In genomic region chr3:9942934-9943690, GRCh38 we compare ENCODE assay signal across 1 cellular context.
TF ChIP-seq lines count a peak whose summit lies in the region.

No MANE protein-coding gene starts in this region.

TF ChIP-seq in H1, 55 proteins besides CTCF, POLR2A, EP300 and RAD21:
- no peak for TF ChIP-seq CHD7 (IDR thresholded peaks at IDR 0.05; ENCODE audit: insufficient replicate concordance, low read length)
- no peak for TF ChIP-seq CTBP2 (IDR thresholded peaks at IDR 0.05; ENCODE audit: borderline replicate concordance, insufficient read depth, insufficient read length, low read length)
- no peak for TF ChIP-seq EZH2 (IDR thresholded peaks at IDR 0.05; ENCODE audit: low read depth, low read length, severe bottlenecking)
- TF ChIP-seq ZNF274 (IDR thresholded peaks at IDR 0.05; ENCODE audit: borderline replicate concordance, extremely low read depth, low read length): no peak
- no peak for TF ChIP-seq TAF7 (optimal IDR thresholded peaks at IDR 0.05; ENCODE audit: borderline replicate concordance, low read depth, low read length)
- no peak for TF ChIP-seq SIN3A (conservative IDR thresholded peaks at IDR 0.05 in 1 of 2, IDR thresholded peaks at IDR 0.05 in 1 of 2; ENCODE audit: low read depth in 1 of 2, low read length in 2 of 2)
- TF ChIP-seq GTF2F1 (IDR thresholded peaks at IDR 0.05; ENCODE audit: borderline replicate concordance, low read depth, low read length): no peak
- no peak for TF ChIP-seq KDM5A (IDR thresholded peaks at IDR 0.05; ENCODE audit: low read length)
- no peak for TF ChIP-seq BACH1 (IDR thresholded peaks at IDR 0.05; ENCODE audit: low read length)
- no peak for TF ChIP-seq SAP30 (IDR thresholded peaks at IDR 0.05; ENCODE audit: insufficient read depth, insufficient replicate concordance, low read length)
- no peak for TF ChIP-seq SP1 (IDR thresholded peaks at IDR 0.05; ENCODE audit: low read depth, low read length)
- TF ChIP-seq GABPA (IDR thresholded peaks at IDR 0.05; ENCODE audit: borderline replicate concordance, insufficient read depth, low read length): no peak
- no peak for TF ChIP-seq HDAC2 (IDR thresholded peaks at IDR 0.05; ENCODE audit: borderline replicate concordance in 1 of 2, low read depth in 2 of 2, low read length in 2 of 2)
- no peak for TF ChIP-seq RBBP5 (IDR thresholded peaks at IDR 0.05; ENCODE audit: borderline replicate concordance, low read depth, low read length)
- TF ChIP-seq CBX8 (IDR thresholded peaks at IDR 0.05; ENCODE audit: borderline replicate concordance, low read depth, low read length): no peak
- TF ChIP-seq CHD1 (IDR thresholded peaks at IDR 0.05; ENCODE audit: low read depth, low read length): no peak
- TF ChIP-seq ATF2 (IDR thresholded peaks at IDR 0.05; ENCODE audit: low read length): no peak
- no peak for TF ChIP-seq EGR1 (IDR thresholded peaks at IDR 0.05; ENCODE audit: borderline replicate concordance, low read depth, low read length)
- no peak for TF ChIP-seq POLR2AphosphoS5 (IDR thresholded peaks at IDR 0.05; ENCODE audit: low read depth, low read length)
- TF ChIP-seq SIRT6 (IDR thresholded peaks at IDR 0.05; ENCODE audit: low read length): no peak
